Comparison of ENCODE assay signal across 21 cellular contexts in genomic region chr12:106031736-106032135, GRCh38.
DNase-seq lines count a peak whose midpoint lies in the region; ATAC-seq, FAIRE-seq and TF ChIP-seq lines count a peak whose summit lies in the region.
"Had no signal": no experiment of that assay in that cellular context is flagged by ENCODE, and none has a peak within 500 bp of the region (broad histone marks: within the 10 kb centered on the region; RNA-seq: fewer than 3 reads in every experiment).

No MANE protein-coding gene starts in this region.

- CTCF ChIA-PET in A549 (lab: Yijun Ruan, JAX), result interaction anchor here (0.7 to 6.0 kb wide), 8 partner anchors 7 to 611 kb away, joined by 3 to 52 read pairs (median 5); no protein-coding TSS in a partner anchor

- FAIRE-seq in A549 (lab: Jason Lieb, UNC), result no peak
- FAIRE-seq: D721Med, GM12891, H1 had no signal

- no peak for ATAC-seq in A549
- ATAC-seq in GM19035 (IDR thresholded peaks at IDR 0.05; ENCODE audit: unreplicated experiment), result no peak
- ATAC-seq in HG03457 (IDR thresholded peaks at IDR 0.05; ENCODE audit: unreplicated experiment), result no peak

- no peak for TF ChIP-seq POLR2A in A549 (IDR thresholded peaks at IDR 0.05; ENCODE audit: low read length)

- H3K4me3 ChIP-seq in A549 (no peak overlapping the region), brain microvascular endothelial cell (ENCODE audit: low read depth, low read length) (no peak overlapping the region), mesendoderm (ENCODE audit: low read length) (no peak overlapping the region)
- H3K4me3 ChIP-seq: SJCRH30 had no signal

- no peak for TF ChIP-seq RAD21 in A549 (conservative IDR thresholded peaks at IDR 0.05 in 1 of 2, IDR thresholded peaks at IDR 0.05 in 1 of 2)

- no peak overlapping the region for H2BK5ac ChIP-seq in mesendoderm (ENCODE audit: low read length)

- H3K27ac ChIP-seq in A549 (peak overlapping the region; percentile 80 to 88), brain microvascular endothelial cell (peak overlapping the region; percentile 94), mesendoderm (ENCODE audit: low read depth, low read length) (no peak overlapping the region)

- H3K4me2 ChIP-seq in A549, result peak overlapping the region; percentile 80; the same call in 1 of the 3 replicates
- no peak overlapping the region for H3K4me2 ChIP-seq in mesendoderm (ENCODE audit: low read length)

- H3K18ac ChIP-seq in mesendoderm (ENCODE audit: low read length), result no peak overlapping the region

- H4K5ac ChIP-seq in mesendoderm (ENCODE audit: low read length), result no peak overlapping the region

- H3K56ac ChIP-seq in mesendoderm (ENCODE audit: low read length), result no peak overlapping the region

- peak overlapping the region; percentile 83 for H3K4ac ChIP-seq in mesendoderm (ENCODE audit: low read depth, low read length)

- no peak overlapping the region for H4K8ac ChIP-seq in mesendoderm (ENCODE audit: low read depth, low read length)

- 83% methylated on average over 2 of the region's 2 CpGs for WGBS in A549 (ENCODE audit: missing lambda C conversion rate)
- WGBS in mesendoderm (ENCODE audit: extremely low coverage, insufficient coverage, low lambda C conversion rate), result no CpG with 5 or more reads among the region's 2 CpGs

- in situ Hi-C loops in brain microvascular endothelial cell (cut with HindIII; ENCODE audit: low pct_ligation_motif_present, low sequenced_read_pairs), result no loop called here

- H3K79me2 ChIP-seq in mesendoderm (ENCODE audit: control insufficient read depth, insufficient read depth, low read length), result no peaks in the 10 kb centered on the region

- no peak for TF ChIP-seq EP300 in A549 (IDR thresholded peaks at IDR 0.05)

- no peak overlapping the region for H2AK5ac ChIP-seq in mesendoderm (ENCODE audit: low read length)

- H3K36me3 ChIP-seq in brain microvascular endothelial cell (replicated peaks) (no peaks in the 10 kb centered on the region), mesendoderm (ENCODE audit: control insufficient read depth, insufficient read depth, low read length) (no peaks in the 10 kb centered on the region)
- H3K36me3 ChIP-seq: SJCRH30 had no signal

- DNase-seq in A549 (ENCODE audit: low read depth in 1 of 2, low spot score in 1 of 2), result no peak
- DNase-seq in M059J (ENCODE audit: low read depth), result peak; percentile 43
- DNase-seq in brain microvascular endothelial cell, result no peak
- DNase-seq in mesendoderm, result no peak
- DNase-seq in NCI-H2196 treated with DMSO at 0.1 percent for 48 hours (lab: John Stamatoyannopoulos, UW; ENCODE audit: unreplicated experiment), result no peak
- DNase-seq in medulla oblongata (ENCODE audit: extremely low spot score), result no peak
- DNase-seq: C1 segment of cervical spinal cord; Kasumi-1; NCI-H1092 treated with DMSO at 0.1 percent for 48 hours; NCI-H1694; NCI-H2081 treated with DMSO at 0.1 percent for 48 hours; NCI-H748 treated with DMSO at 0.1 percent for 48 hours; NK-92 treated with Interleukin-12 subunit alpha and Interleukin-12 subunit beta, amount 100 ng/mL, for 24 hours; RPMI8226; SJCRH30; SW 1271 had no signal

- peaks cover 39% of the 10 kb centered on the region for H3K4me1 ChIP-seq in A549
- peaks cover 7% of the 10 kb centered on the region for H3K4me1 ChIP-seq in mesendoderm (ENCODE audit: control insufficient read depth, low read depth, low read length)

- POLR2A ChIA-PET in A549 (lab: Yijun Ruan, JAX), result interaction anchor here (1.1 kb wide), 1 partner anchor 9 kb away, joined by 3 read pairs; no protein-coding TSS in a partner anchor

- H2BK15ac ChIP-seq in mesendoderm (replicated peaks; ENCODE audit: low read depth), result no peak overlapping the region

- no peaks in the 10 kb centered on the region for H3K9me3 ChIP-seq in A549
- H3K9me3 ChIP-seq: SJCRH30 had no signal

- H2BK120ac ChIP-seq in mesendoderm (ENCODE audit: low read depth, low read length), result no peak overlapping the region

- no peaks in the 10 kb centered on the region for H3K79me1 ChIP-seq in mesendoderm (ENCODE audit: low read length)

- TF ChIP-seq CTCF in A549 (IDR thresholded peaks at IDR 0.05) (no peak), brain microvascular endothelial cell (IDR thresholded peaks at IDR 0.05; ENCODE audit: low read depth, low read length, missing control alignments) (no peak)

- H3K23ac ChIP-seq in mesendoderm (ENCODE audit: low read length), result no peak overlapping the region

- H3K27me3 ChIP-seq in brain microvascular endothelial cell (replicated peaks) (no peaks in the 10 kb centered on the region), mesendoderm (ENCODE audit: insufficient read depth, low read length, poor library complexity) (no peaks in the 10 kb centered on the region)
- H3K27me3 ChIP-seq: SJCRH30 had no signal

- no peak overlapping the region for H3K9ac ChIP-seq in mesendoderm (ENCODE audit: low read length)

TF ChIP-seq in A549, 52 proteins besides CTCF, POLR2A, EP300 and RAD21:
- TF ChIP-seq FOSL2 (IDR thresholded peaks at IDR 0.05), result no peak
- no peak for TF ChIP-seq FOSL2 (CRISPR knock-in tag; IDR thresholded peaks at IDR 0.05)
- TF ChIP-seq FOXS1 (CRISPR knock-in tag; IDR thresholded peaks at IDR 0.05), result no peak
- TF ChIP-seq BCL3 (IDR thresholded peaks at IDR 0.05), result no peak
- no peak for TF ChIP-seq MYC (IDR thresholded peaks at IDR 0.05; ENCODE audit: borderline replicate concordance, low read length)
- TF ChIP-seq RFX5 (IDR thresholded peaks at IDR 0.05), result no peak
- no peak for TF ChIP-seq RCOR1 (IDR thresholded peaks at IDR 0.05; ENCODE audit: low read depth, low read length)
